ENCODE assay signal across 8 cellular contexts in genomic region chr9:27276182-27277030, GRCh38. TPM values are rescaled to one million over a fixed set of nuclear protein-coding genes. Genes with fewer than 3 reads are reported as not detected.
DNase-seq lines count a peak whose midpoint lies in the region; ATAC-seq and TF ChIP-seq lines count a peak whose summit lies in the region.

No MANE protein-coding gene starts in this region.

- H3K36me3 ChIP-seq in Karpas-422 (ENCODE audit: insufficient read depth, low read length) (no peaks in the 10 kb centered on the region), Peyer's patch (no peaks in the 10 kb centered on the region), endodermal cell (ENCODE audit: control insufficient read depth, insufficient read depth, low read length) (no peaks in the 10 kb centered on the region), muscle layer of duodenum (ENCODE audit: control insufficient read depth in 1 of 2, insufficient read depth in 2 of 2, low read length in 2 of 2) (no peaks in the 10 kb centered on the region)

- no peaks in the 10 kb centered on the region for H4K20me1 ChIP-seq in Karpas-422 (ENCODE audit: insufficient read depth, low read depth, low read length)

- peak; percentile 36 for ATAC-seq in GM18519 (IDR thresholded peaks at IDR 0.05; ENCODE audit: low FRiP score, unreplicated experiment)
- no peak for ATAC-seq in activated T-cell treated with anti-CD3 and anti-CD28 coated beads, Interleukin-2, amount 50 U/mL, for 4 hours

- H3K4me3 ChIP-seq in Karpas-422 (ENCODE audit: low read length) (no peak overlapping the region), Peyer's patch (peak overlapping the region in 1 of 4 donors; percentile 25), endodermal cell (ENCODE audit: low read length) (no peak overlapping the region), muscle layer of duodenum (ENCODE audit: low read depth in 1 of 2, low read length in 2 of 2) (peak overlapping the region; percentile 39 to 40)

- no peaks in the 10 kb centered on the region for H3K9me2 ChIP-seq in Karpas-422 (replicated peaks; ENCODE audit: insufficient read depth, low read length)

- H3K79me2 ChIP-seq in Karpas-422 (ENCODE audit: low read length), result no peaks in the 10 kb centered on the region

- peak; percentile 77 for DNase-seq in Ammon's horn (ENCODE audit: low spot score)
- peak; percentile 85 for DNase-seq in Karpas-422
- DNase-seq in Peyer's patch, result no peak
- DNase-seq in endodermal cell, result no peak
- no peak for DNase-seq in islet precursor cell
- DNase-seq in activated T-cell treated with anti-CD3 and anti-CD28 coated beads, Interleukin-2, amount 50 U/mL, for 4 hours, result no peak

- H3K4me2 ChIP-seq in Karpas-422 (ENCODE audit: low read depth, low read length, poor library complexity, severe bottlenecking), result no peak overlapping the region

- H3K27ac ChIP-seq in Karpas-422 (ENCODE audit: low read length) (no peak overlapping the region), Peyer's patch (no peak overlapping the region), endodermal cell (ENCODE audit: low read depth, low read length) (no peak overlapping the region), muscle layer of duodenum (ENCODE audit: low read length) (no peak overlapping the region)

- peak; percentile 65 to 87 (median 73) for TF ChIP-seq CTCF in Peyer's patch (IDR thresholded peaks at IDR 0.05)
- peak; percentile 89 for TF ChIP-seq CTCF in endodermal cell (conservative IDR thresholded peaks at IDR 0.05)

- no peak overlapping the region for H3K27ac Mint-ChIP-seq in endodermal cell

- H3K36me3 Mint-ChIP-seq in endodermal cell (ENCODE audit: low read depth), result no peaks in the 10 kb centered on the region
- H3K36me3 Mint-ChIP-seq in activated T-cell treated with anti-CD3 and anti-CD28 coated beads, Interleukin-2, amount 50 U/mL, for 4 hours (ENCODE audit: insufficient read depth), result no peaks in the 10 kb centered on the region

- H3K4me1 ChIP-seq in Karpas-422 (ENCODE audit: low read length) (peaks cover 22% of the 10 kb centered on the region), Peyer's patch (no peaks in the 10 kb centered on the region), endodermal cell (ENCODE audit: control insufficient read depth, insufficient read depth, low read length) (no peaks in the 10 kb centered on the region), muscle layer of duodenum (ENCODE audit: control insufficient read depth in 1 of 2, insufficient read depth in 2 of 2, low read length in 2 of 2) (no peaks in the 10 kb centered on the region)

- TF ChIP-seq POLR2A in Peyer's patch (IDR thresholded peaks at IDR 0.05), result no peak

- peaks cover 2% of the 10 kb centered on the region for H3K4me1 Mint-ChIP-seq in endodermal cell
- peaks cover 3% of the 10 kb centered on the region for H3K4me1 Mint-ChIP-seq in activated T-cell treated with anti-CD3 and anti-CD28 coated beads, Interleukin-2, amount 50 U/mL, for 4 hours (ENCODE audit: low read depth)

- H3K27me3 ChIP-seq in Karpas-422 (ENCODE audit: low read length), result 0 out of 2 replicates have a peak, but pooled peaks cover 2% of the 10 kb centered on the region
- H3K27me3 ChIP-seq in Peyer's patch, result no peaks in the 10 kb centered on the region
- no peaks in the 10 kb centered on the region for H3K27me3 ChIP-seq in endodermal cell (ENCODE audit: control insufficient read depth, insufficient read depth, low read length, poor library complexity, severe bottlenecking)
- no peaks in the 10 kb centered on the region for H3K27me3 ChIP-seq in muscle layer of duodenum (ENCODE audit: low read depth, low read length)

- H3K27me3 Mint-ChIP-seq in endodermal cell (ENCODE audit: insufficient read depth), result no peaks in the 10 kb centered on the region
- peaks cover 2% of the 10 kb centered on the region for H3K27me3 Mint-ChIP-seq in activated T-cell treated with anti-CD3 and anti-CD28 coated beads, Interleukin-2, amount 50 U/mL, for 4 hours (ENCODE audit: low read depth)

- 56 to 64% methylated on average over 8 to 13 of the region's 13 CpGs for WGBS in endodermal cell (ENCODE audit: insufficient coverage in 1 of 2, insufficient read length in 1 of 2), 2 experiments

- no peaks in the 10 kb centered on the region for H3K9me3 Mint-ChIP-seq in endodermal cell
- H3K9me3 Mint-ChIP-seq in activated T-cell treated with anti-CD3 and anti-CD28 coated beads, Interleukin-2, amount 50 U/mL, for 4 hours, result no peaks in the 10 kb centered on the region

- H3K9me3 ChIP-seq in Karpas-422 (ENCODE audit: low read length) (no peaks in the 10 kb centered on the region), Peyer's patch (no peaks in the 10 kb centered on the region), endodermal cell (ENCODE audit: control insufficient read depth, low read length) (no peaks in the 10 kb centered on the region), muscle layer of duodenum (ENCODE audit: control insufficient read depth in 1 of 2, low read length in 2 of 2) (no peaks in the 10 kb centered on the region)

- H3K4me3 Mint-ChIP-seq in endodermal cell, result no peak overlapping the region
- H3K4me3 Mint-ChIP-seq in activated T-cell treated with anti-CD3 and anti-CD28 coated beads, Interleukin-2, amount 50 U/mL, for 4 hours, result no peak overlapping the region

- H3K9ac ChIP-seq in Karpas-422 (ENCODE audit: low read length) (no peak overlapping the region), endodermal cell (ENCODE audit: extremely low read depth, low read length, poor library complexity, severe bottlenecking) (no peak overlapping the region)

- H2AFZ ChIP-seq in Karpas-422 (ENCODE audit: low read length), result peak overlapping the region; percentile 50; the same call in 1 of the 2 replicates

RNA-seq across cellular contexts. Expression of gene EQTN, which starts 20.5 kb away (rescaled TPM):
- total RNA-seq in Karpas-422 (2014; rRNA removed; shearing (Covaris generic); ENCODE audit: low replicate concordance), result not detected in 2 replicates
- 1 to 10 TPM in 2 of 4 donors, not detected in 2; 1.9 to 2.3 TPM for total RNA-seq in Peyer's patch
- total RNA-seq in endodermal cell, result not detected
- polyA plus RNA-seq in endodermal cell (2013, experiment 1 of 2), result not detected
- 0.50 TPM for polyA plus RNA-seq in endodermal cell (2013, experiment 2 of 2)
- total RNA-seq in activated T-cell treated with anti-CD3 and anti-CD28 coated beads, Interleukin-2, amount 50 U/mL, for 4 hours, result not detected

Comparison
In these comparisons a context has a peak if more than half of its experiments do, and no peak if none do; other contexts are left out.
1. DNase-seq: peak in Ammon's horn (single experiment) and Karpas-422 (single experiment); none in Peyer's patch (0 of 3), endodermal cell (single experiment), islet precursor cell (single experiment) and activated T-cell treated with anti-CD3 and anti-CD28 coated beads, Interleukin-2, amount 50 U/mL, for 4 hours (single experiment).
2. H3K4me3 ChIP-seq: peak in muscle layer of duodenum (2 of 2); none in Karpas-422 (single experiment) and endodermal cell (single experiment).